Comparison of ENCODE assay signal across 35 cellular contexts in genomic region chr2:235829726-235830125, GRCh38.
"Had no signal": no experiment of that assay in that cellular context is flagged by ENCODE, and none has a peak within 500 bp of the region (broad histone marks: within the 10 kb centered on the region; RNA-seq: fewer than 3 reads in every experiment).

No MANE protein-coding gene starts in this region.

- H3K27ac Mint-ChIP-seq: activated CD4-positive, alpha-beta memory T cell treated with anti-CD3 and anti-CD28 coated beads for 36 hours; activated CD4-positive, alpha-beta T cell treated with anti-CD3 and anti-CD28 coated beads for 36 hours; activated CD4-positive, alpha-beta T cell treated with anti-CD3 and anti-CD28 coated beads, Interleukin-2, amount 10 ng/mL, durations not matched to agents 24 days and 14 days; activated CD8-positive, alpha-beta memory T cell treated with anti-CD3 and anti-CD28 coated beads, Interleukin-2, amount 10 ng/mL, durations not matched to agents 7 days and 5 days; activated CD8-positive, alpha-beta T cell treated with anti-CD3 and anti-CD28 coated beads, Interleukin-2, amount 10 ng/mL, durations not matched to agents 7 days and 5 days; activated naive CD4-positive, alpha-beta T cell treated with anti-CD3 and anti-CD28 coated beads, Interleukin-2, amount 50 U/mL, for 24 hours; activated naive CD8-positive, alpha-beta T cell treated with anti-CD3 and anti-CD28 coated beads for 36 hours; activated naive CD8-positive, alpha-beta T cell treated with anti-CD3 and anti-CD28 coated beads, Interleukin-2, amount 50 U/mL, for 24 hours; activated T-helper 1 cell treated with anti-CD3 and anti-CD28 coated beads, Interleukin-12 subunit alpha, Interleukin-12 subunit beta, Interleukin-2, Interleukin-4 antibody, amounts not matched to agents 30 ng/mL and 10 ng/mL and 1 ng/mL, durations not matched to agents 14 hours and 24 hours and 36 hours; activated T-helper 2 cell treated with anti-CD3 and anti-CD28 coated beads, Interferon-gamma antibody, Interleukin-2, Interleukin-4, amounts not matched to agents 10 μg/mL and 5 μg/mL and 100 μg/mL, durations not matched to agents 14 hours and 24 hours and 36 hours; effector memory CD8-positive, alpha-beta T cell; T-helper 17 cell; T-helper 2 cell treated with Interferon-gamma antibody and Interleukin-4, amounts not matched to agents 5 μg/mL and 100 μg/mL, for 36 hours had no signal

- H3K9me3 ChIP-seq: body of pancreas, esophagus squamous epithelium, gastroesophageal sphincter had no signal

- DNase-seq: activated CD4-positive, alpha-beta memory T cell treated with anti-CD3 and anti-CD28 coated beads for 36 hours; activated CD4-positive, alpha-beta T cell treated with anti-CD3 and anti-CD28 coated beads for 36 hours; activated CD4-positive, alpha-beta T cell treated with anti-CD3 and anti-CD28 coated beads, Interleukin-2, amount 10 ng/mL, durations not matched to agents 24 days and 14 days; activated CD4-positive, CD25-positive, alpha-beta regulatory T cell; activated CD4-positive, CD25-positive, alpha-beta regulatory T cell treated with anti-CD3 and anti-CD28 coated beads, Interleukin-2, amount 50 U/mL, for 72 hours; activated CD8-positive, alpha-beta memory T cell treated with anti-CD3 and anti-CD28 coated beads, Interleukin-2, amount 10 ng/mL, durations not matched to agents 7 days and 5 days; activated CD8-positive, alpha-beta memory T cell treated with anti-CD3 and anti-CD28 coated beads, Interleukin-2, amount 50 U/mL, for 4 hours; activated CD8-positive, alpha-beta T cell treated with anti-CD3 and anti-CD28 coated beads, Interleukin-2, amount 10 ng/mL, durations not matched to agents 7 days and 5 days; activated gamma-delta T cell treated with Interleukin-2 at 50 U/mL for 16 hours; activated naive CD4-positive, alpha-beta T cell treated with Interleukin-2 at 50 U/mL for 16 hours; activated naive CD8-positive, alpha-beta T cell treated with anti-CD3 and anti-CD28 coated beads for 36 hours; activated naive CD8-positive, alpha-beta T cell treated with anti-CD3 and anti-CD28 coated beads, Interleukin-2, amount 50 U/mL, for 24 hours; activated T-cell treated with anti-CD3 and anti-CD28 coated beads, Interleukin-2, amount 50 U/mL, for 1 hour; activated T-cell treated with anti-CD3 and anti-CD28 coated beads, Interleukin-2, amount 50 U/mL, for 48 hours; amygdala; body of pancreas; central memory CD4-positive, alpha-beta T cell; cerebellar nuclear complex; cortex of kidney; dermis blood vessel endothelial cell; effector CD4-positive, alpha-beta T cell; effector memory CD8-positive, alpha-beta T cell; esophagus squamous epithelium; foreskin melanocyte; T-helper 1 cell; T-helper 17 cell; T1000; WERI-Rb-1 had no signal

- H3K27me3 Mint-ChIP-seq: activated CD4-positive, alpha-beta T cell treated with anti-CD3 and anti-CD28 coated beads for 36 hours; activated CD4-positive, alpha-beta T cell treated with anti-CD3 and anti-CD28 coated beads, Interleukin-2, amount 10 ng/mL, durations not matched to agents 24 days and 14 days; activated CD8-positive, alpha-beta memory T cell treated with anti-CD3 and anti-CD28 coated beads, Interleukin-2, amount 10 ng/mL, durations not matched to agents 7 days and 5 days; activated naive CD8-positive, alpha-beta T cell treated with anti-CD3 and anti-CD28 coated beads for 36 hours; effector memory CD8-positive, alpha-beta T cell had no signal

- H3K4me3 ChIP-seq: adrenal gland, body of pancreas, esophagus squamous epithelium, gastroesophageal sphincter had no signal

- H3K4me1 Mint-ChIP-seq: activated CD4-positive, alpha-beta T cell treated with anti-CD3 and anti-CD28 coated beads for 36 hours; activated CD4-positive, alpha-beta T cell treated with anti-CD3 and anti-CD28 coated beads, Interleukin-2, amount 10 ng/mL, durations not matched to agents 24 days and 14 days; activated CD8-positive, alpha-beta memory T cell treated with anti-CD3 and anti-CD28 coated beads, Interleukin-2, amount 10 ng/mL, durations not matched to agents 7 days and 5 days; activated naive CD4-positive, alpha-beta T cell treated with anti-CD3 and anti-CD28 coated beads, Interleukin-2, amount 50 U/mL, for 24 hours; activated naive CD8-positive, alpha-beta T cell treated with anti-CD3 and anti-CD28 coated beads for 36 hours; activated naive CD8-positive, alpha-beta T cell treated with anti-CD3 and anti-CD28 coated beads, Interleukin-2, amount 50 U/mL, for 24 hours; T-helper 17 cell had no signal

- H3K9me3 Mint-ChIP-seq: activated CD4-positive, alpha-beta memory T cell treated with anti-CD3 and anti-CD28 coated beads for 36 hours; activated CD4-positive, alpha-beta T cell treated with anti-CD3 and anti-CD28 coated beads, Interleukin-2, amount 10 ng/mL, durations not matched to agents 24 days and 14 days; activated naive CD4-positive, alpha-beta T cell treated with anti-CD3 and anti-CD28 coated beads, Interleukin-2, amount 50 U/mL, for 24 hours; activated naive CD8-positive, alpha-beta T cell treated with anti-CD3 and anti-CD28 coated beads for 36 hours; activated naive CD8-positive, alpha-beta T cell treated with anti-CD3 and anti-CD28 coated beads, Interleukin-2, amount 50 U/mL, for 24 hours; activated T-helper 1 cell treated with anti-CD3 and anti-CD28 coated beads, Interleukin-12 subunit alpha, Interleukin-12 subunit beta, Interleukin-2, Interleukin-4 antibody, amounts not matched to agents 30 ng/mL and 10 ng/mL and 1 ng/mL, durations not matched to agents 14 hours and 24 hours and 36 hours; activated T-helper 2 cell treated with anti-CD3 and anti-CD28 coated beads, Interferon-gamma antibody, Interleukin-2, Interleukin-4, amounts not matched to agents 10 μg/mL and 5 μg/mL and 100 μg/mL, durations not matched to agents 14 hours and 24 hours and 36 hours; effector memory CD8-positive, alpha-beta T cell; T-helper 2 cell treated with Interferon-gamma antibody and Interleukin-4, amounts not matched to agents 5 μg/mL and 100 μg/mL, for 36 hours had no signal

- H3K36me3 ChIP-seq: adrenal gland had no signal

- H3K4me3 Mint-ChIP-seq: activated CD4-positive, alpha-beta memory T cell treated with anti-CD3 and anti-CD28 coated beads for 36 hours; activated CD4-positive, alpha-beta T cell treated with anti-CD3 and anti-CD28 coated beads for 36 hours; activated CD4-positive, alpha-beta T cell treated with anti-CD3 and anti-CD28 coated beads, Interleukin-2, amount 10 ng/mL, durations not matched to agents 24 days and 14 days; activated CD8-positive, alpha-beta memory T cell treated with anti-CD3 and anti-CD28 coated beads, Interleukin-2, amount 10 ng/mL, durations not matched to agents 7 days and 5 days; activated CD8-positive, alpha-beta T cell treated with anti-CD3 and anti-CD28 coated beads, Interleukin-2, amount 10 ng/mL, durations not matched to agents 7 days and 5 days; activated naive CD4-positive, alpha-beta T cell treated with anti-CD3 and anti-CD28 coated beads, Interleukin-2, amount 50 U/mL, for 24 hours; activated naive CD8-positive, alpha-beta T cell treated with anti-CD3 and anti-CD28 coated beads for 36 hours; activated naive CD8-positive, alpha-beta T cell treated with anti-CD3 and anti-CD28 coated beads, Interleukin-2, amount 50 U/mL, for 24 hours; activated T-helper 1 cell treated with anti-CD3 and anti-CD28 coated beads, Interleukin-12 subunit alpha, Interleukin-12 subunit beta, Interleukin-2, Interleukin-4 antibody, amounts not matched to agents 30 ng/mL and 10 ng/mL and 1 ng/mL, durations not matched to agents 14 hours and 24 hours and 36 hours; effector memory CD8-positive, alpha-beta T cell; T-helper 17 cell; T-helper 2 cell treated with Interferon-gamma antibody and Interleukin-4, amounts not matched to agents 5 μg/mL and 100 μg/mL, for 36 hours had no signal

- H3K27ac ChIP-seq: adrenal gland, body of pancreas, epithelial cell of prostate, esophagus squamous epithelium, gastroesophageal sphincter, WERI-Rb-1 had no signal

- H3K4me1 ChIP-seq: body of pancreas, gastroesophageal sphincter had no signal

- ATAC-seq: activated CD4-positive, alpha-beta T cell treated with anti-CD3 and anti-CD28 coated beads for 36 hours; activated CD8-positive, alpha-beta memory T cell treated with anti-CD3 and anti-CD28 coated beads, Interleukin-2, amount 10 ng/mL, durations not matched to agents 7 days and 5 days; activated CD8-positive, alpha-beta T cell treated with anti-CD3 and anti-CD28 coated beads, Interleukin-2, amount 10 ng/mL, durations not matched to agents 7 days and 5 days; activated naive CD8-positive, alpha-beta T cell treated with anti-CD3 and anti-CD28 coated beads, Interleukin-2, amount 50 U/mL, for 24 hours; body of pancreas; effector memory CD8-positive, alpha-beta T cell; gastroesophageal sphincter; T-helper 17 cell had no signal

- H3K36me3 Mint-ChIP-seq: activated CD4-positive, alpha-beta memory T cell treated with anti-CD3 and anti-CD28 coated beads for 36 hours; activated CD8-positive, alpha-beta memory T cell treated with anti-CD3 and anti-CD28 coated beads, Interleukin-2, amount 10 ng/mL, durations not matched to agents 7 days and 5 days; activated naive CD4-positive, alpha-beta T cell treated with anti-CD3 and anti-CD28 coated beads, Interleukin-2, amount 50 U/mL, for 24 hours; activated naive CD8-positive, alpha-beta T cell treated with anti-CD3 and anti-CD28 coated beads for 36 hours had no signal

- H3K27me3 ChIP-seq: adrenal gland, body of pancreas, esophagus squamous epithelium, gastroesophageal sphincter had no signal
